ENCODE assay signal across 8 cellular contexts in the genomic region with DNA sequence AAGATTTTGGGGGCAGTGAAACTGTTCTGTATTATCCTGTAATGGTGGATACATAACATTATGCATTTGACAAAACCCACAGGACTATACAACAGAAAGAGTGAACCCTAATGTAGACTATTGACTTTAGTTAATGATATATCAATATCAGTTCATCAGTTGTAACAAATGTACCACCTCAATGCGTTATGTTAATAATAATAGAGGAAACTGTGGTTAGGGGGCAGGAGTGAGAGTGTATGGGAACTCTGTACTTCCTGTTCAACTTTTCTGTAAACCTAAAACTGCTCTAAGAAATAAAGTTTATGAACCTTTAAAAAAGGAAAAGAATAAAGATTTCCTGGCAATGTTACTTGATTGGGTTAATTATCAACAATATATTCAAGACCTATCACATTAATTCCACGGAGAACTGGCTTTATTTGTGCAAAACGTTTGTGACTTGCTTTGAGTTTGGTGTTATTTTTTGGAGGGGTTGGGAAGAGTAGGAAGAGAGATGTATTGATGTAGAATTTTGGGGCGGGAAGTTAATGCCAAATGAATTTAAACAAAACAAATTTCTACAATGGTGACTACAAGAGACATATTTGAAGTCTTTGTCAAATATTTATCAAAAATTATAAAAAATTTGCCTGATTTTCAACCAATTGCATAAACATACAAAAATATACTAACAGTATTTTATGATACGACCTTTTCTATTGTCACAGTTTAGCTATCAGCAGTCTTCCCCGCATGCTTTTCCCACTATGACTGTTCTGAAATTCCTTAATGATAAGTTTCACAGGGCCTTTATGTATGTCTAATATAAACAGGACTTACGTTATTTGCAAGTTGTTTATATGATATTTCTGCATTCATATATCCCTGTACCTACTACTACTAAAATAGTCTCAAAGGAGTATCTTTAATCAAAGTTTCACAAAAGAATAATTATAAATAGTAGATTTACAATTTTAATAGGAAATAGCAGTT. TPM values are rescaled to one million over a fixed set of nuclear protein-coding genes. Genes with fewer than 3 reads are reported as not detected.
DNase-seq lines count a peak whose midpoint lies in the region; ATAC-seq and TF ChIP-seq lines count a peak whose summit lies in the region.

No MANE protein-coding gene starts in this region.

- DNase-seq in CD1c-positive myeloid dendritic cell (ENCODE audit: extremely low spot score): peak; percentile 70
- peak; percentile 27 for DNase-seq in HT-29 (ENCODE audit: low spot score)
- DNase-seq in activated T-helper 2 cell treated with anti-CD3 and anti-CD28 coated beads, Interferon-gamma antibody, Interleukin-2, Interleukin-4, amounts not matched to agents 10 μg/mL and 5 μg/mL and 100 μg/mL, durations not matched to agents 14 hours and 24 hours and 36 hours (ENCODE audit: low spot score): no peak
- no peak for DNase-seq in NCI-H82 (lab: John Stamatoyannopoulos, UW)
- DNase-seq in activated CD8-positive, alpha-beta memory T cell treated with anti-CD3 and anti-CD28 coated beads, Interleukin-2, amount 50 U/mL, for 4 hours: no peak

- peaks cover 12% of the 10 kb centered on the region for H3K36me3 Mint-ChIP-seq in activated T-helper 2 cell treated with anti-CD3 and anti-CD28 coated beads, Interferon-gamma antibody, Interleukin-2, Interleukin-4, amounts not matched to agents 10 μg/mL and 5 μg/mL and 100 μg/mL, durations not matched to agents 14 hours and 24 hours and 36 hours (ENCODE audit: low read depth)

- ATAC-seq in HG02885 (IDR thresholded peaks at IDR 0.05; ENCODE audit: poor library complexity, unreplicated experiment): no peak
- ATAC-seq in GM18505 (IDR thresholded peaks at IDR 0.05; ENCODE audit: unreplicated experiment): no peak

- no peak for TF ChIP-seq POLR2A in GM18505 (IDR thresholded peaks at IDR 0.05; ENCODE audit: borderline replicate concordance, extremely low read depth, insufficient read depth, insufficient read length)

- H3K27me3 Mint-ChIP-seq in activated T-helper 2 cell treated with anti-CD3 and anti-CD28 coated beads, Interferon-gamma antibody, Interleukin-2, Interleukin-4, amounts not matched to agents 10 μg/mL and 5 μg/mL and 100 μg/mL, durations not matched to agents 14 hours and 24 hours and 36 hours (ENCODE audit: low read depth): no peaks in the 10 kb centered on the region

- no peaks in the 10 kb centered on the region for H3K9me3 Mint-ChIP-seq in activated T-helper 2 cell treated with anti-CD3 and anti-CD28 coated beads, Interferon-gamma antibody, Interleukin-2, Interleukin-4, amounts not matched to agents 10 μg/mL and 5 μg/mL and 100 μg/mL, durations not matched to agents 14 hours and 24 hours and 36 hours

- H3K27me3 ChIP-seq in muscle layer of duodenum (ENCODE audit: low read depth, low read length): no peaks in the 10 kb centered on the region

- no peak overlapping the region for H3K4me3 ChIP-seq in muscle layer of duodenum (ENCODE audit: low read depth in 1 of 2, low read length in 2 of 2)

- H3K4me1 Mint-ChIP-seq in activated T-helper 2 cell treated with anti-CD3 and anti-CD28 coated beads, Interferon-gamma antibody, Interleukin-2, Interleukin-4, amounts not matched to agents 10 μg/mL and 5 μg/mL and 100 μg/mL, durations not matched to agents 14 hours and 24 hours and 36 hours (ENCODE audit: low read depth): peaks cover 44% of the 10 kb centered on the region

- H3K36me3 ChIP-seq in muscle layer of duodenum (ENCODE audit: control insufficient read depth in 1 of 2, insufficient read depth in 2 of 2, low read length in 2 of 2): peaks cover 0 to 17% of the 10 kb centered on the region in 2 donors

- H3K27ac ChIP-seq in muscle layer of duodenum (ENCODE audit: low read length): peak overlapping the region; percentile 98

- H3K4me1 ChIP-seq in muscle layer of duodenum (ENCODE audit: control insufficient read depth in 1 of 2, insufficient read depth in 2 of 2, low read length in 2 of 2): peaks cover 4 to 10% of the 10 kb centered on the region in 2 donors

- H3K27ac Mint-ChIP-seq in activated T-helper 2 cell treated with anti-CD3 and anti-CD28 coated beads, Interferon-gamma antibody, Interleukin-2, Interleukin-4, amounts not matched to agents 10 μg/mL and 5 μg/mL and 100 μg/mL, durations not matched to agents 14 hours and 24 hours and 36 hours: no peak overlapping the region

- H3K4me3 Mint-ChIP-seq in activated T-helper 2 cell treated with anti-CD3 and anti-CD28 coated beads, Interferon-gamma antibody, Interleukin-2, Interleukin-4, amounts not matched to agents 10 μg/mL and 5 μg/mL and 100 μg/mL, durations not matched to agents 14 hours and 24 hours and 36 hours (ENCODE audit: low read depth): peak overlapping the region; percentile 99

- intact Hi-C loops in activated T-helper 2 cell treated with anti-CD3 and anti-CD28 coated beads, Interferon-gamma antibody, Interleukin-2, Interleukin-4, amounts not matched to agents 10 μg/mL and 5 μg/mL and 100 μg/mL, durations not matched to agents 14 hours and 24 hours and 36 hours (cut with micrococcal nuclease): loop anchor here (5.0 kb wide), 1 partner anchor 365 kb away; a partner anchor contains a TSS

- no peaks in the 10 kb centered on the region for H3K9me3 ChIP-seq in muscle layer of duodenum (ENCODE audit: control insufficient read depth in 1 of 2, low read length in 2 of 2)

RNA-seq across cellular contexts. Expression of a gene that starts 2.1 kb away (rescaled TPM):
- total RNA-seq in HT-29 (2014; rRNA removed; shearing (Covaris generic)): 117 and 138 TPM in 2 replicates
- total RNA-seq in activated T-helper 2 cell treated with anti-CD3 and anti-CD28 coated beads, Interferon-gamma antibody, Interleukin-2, Interleukin-4, amounts not matched to agents 10 μg/mL and 5 μg/mL and 100 μg/mL, durations not matched to agents 14 hours and 24 hours and 36 hours: 91.2 and 93.3 TPM in 2 replicates

Comparison
In these comparisons a context has a peak if more than half of its experiments do, and no peak if none do; other contexts are left out.
1. DNase-seq: peak in CD1c-positive myeloid dendritic cell (single experiment) and HT-29 (single experiment); none in activated T-helper 2 cell treated with anti-CD3 and anti-CD28 coated beads, Interferon-gamma antibody, Interleukin-2, Interleukin-4, amounts not matched to agents 10 μg/mL and 5 μg/mL and 100 μg/mL, durations not matched to agents 14 hours and 24 hours and 36 hours (single experiment), NCI-H82 (single experiment) and activated CD8-positive, alpha-beta memory T cell treated with anti-CD3 and anti-CD28 coated beads, Interleukin-2, amount 50 U/mL, for 4 hours (single experiment).